In genomic region chr9:10208691-10209069, GRCh38 we compare ENCODE assay signal across 14 cellular contexts.
DNase-seq lines count a peak whose midpoint lies in the region; ATAC-seq, FAIRE-seq and TF ChIP-seq lines count a peak whose summit lies in the region.
"Had no signal": no experiment of that assay in that cellular context is flagged by ENCODE, and none has a peak within 500 bp of the region (broad histone marks: within the 10 kb centered on the region; RNA-seq: fewer than 3 reads in every experiment).

No MANE protein-coding gene starts in this region.

- H3K79me2 ChIP-seq in keratinocyte (ENCODE audit: control insufficient read depth, insufficient read depth, low read length): no peaks in the 10 kb centered on the region

- H2AFZ ChIP-seq in keratinocyte (ENCODE audit: control insufficient read depth, low read length): no peak overlapping the region

- H3K4me1 ChIP-seq in left ventricle myocardium inferior (no peaks in the 10 kb centered on the region), SJCRH30 (no peaks in the 10 kb centered on the region), keratinocyte (ENCODE audit: control insufficient read depth, extremely low read depth, insufficient read depth, low read length) (no peaks in the 10 kb centered on the region), upper lobe of right lung (no peaks in the 10 kb centered on the region)

- intact Hi-C loops in left ventricle myocardium inferior (cut with micrococcal nuclease) (loop anchor here (10.0 kb wide), 1 partner anchor 116 kb away; no protein-coding TSS in a partner anchor), cardiac septum (cut with DNase I) (loop anchor here (10.0 kb wide), 2 partner anchors 64 to 144 kb away; no protein-coding TSS in a partner anchor), upper lobe of right lung (cut with DNase I) (no loop called here)

- DNase-seq in left ventricle myocardium inferior (no peak), cardiac septum (ENCODE audit: low spot score) (no peak), SJCRH30 (no peak), keratinocyte (ENCODE audit: low read depth, low spot score) (no peak), upper lobe of right lung (no peak), foreskin melanocyte (no peak), NCI-H1436 (lab: John Stamatoyannopoulos, UW) (no peak), SHP77 treated with DMSO at 0.1 percent for 48 hours (lab: John Stamatoyannopoulos, UW) (no peak)
- DNase-seq: activated CD8-positive, alpha-beta T cell treated with anti-CD3 and anti-CD28 coated beads for 36 hours; stimulated activated naive B cell treated with anti-CD40 and anti-IgM and Interleukin-4, amounts not matched to agents 10 μg/mL and 1 μg/mL and 100 μg/mL, for 72 hours; T-helper 2 cell had no signal

- H4K20me1 ChIP-seq in keratinocyte (ENCODE audit: control insufficient read depth, extremely low read depth, insufficient read depth, low read length): no peaks in the 10 kb centered on the region

- dilution Hi-C loops in keratinocyte (cut with MboI; ENCODE audit: extremely low pct_ligation_motif_present, low sequenced_read_pairs): no loop called here

- H3K4me3 ChIP-seq in left ventricle myocardium inferior (peak overlapping the region; percentile 60), SJCRH30 (peak overlapping the region; percentile 31), keratinocyte (ENCODE audit: control insufficient read depth in 2 of 3, extremely low read depth in 1 of 3, insufficient read depth in 2 of 3, low read depth in 1 of 3, low read length in 3 of 3) (peak overlapping the region in 2 of 3 experiments; percentile 21 to 63), upper lobe of right lung (peak overlapping the region; percentile 38)

- H3K27me3 ChIP-seq in left ventricle myocardium inferior (ENCODE audit: low read depth) (no peaks in the 10 kb centered on the region), SJCRH30 (no peaks in the 10 kb centered on the region), keratinocyte (ENCODE audit: control insufficient read depth, extremely low read depth, insufficient read depth, low read length) (no peaks in the 10 kb centered on the region), upper lobe of right lung (no peaks in the 10 kb centered on the region)

- no peaks in the 10 kb centered on the region for H3K9me1 ChIP-seq in keratinocyte (ENCODE audit: control insufficient read depth, extremely low read depth, insufficient read depth, low read length)

- H3K27ac ChIP-seq in left ventricle myocardium inferior (replicated peaks) (no peak overlapping the region), SJCRH30 (no peak overlapping the region), keratinocyte (ENCODE audit: control insufficient read depth, insufficient read depth, low read length) (no peak overlapping the region), upper lobe of right lung (no peak overlapping the region)

- FAIRE-seq in keratinocyte (lab: Jason Lieb, UNC): no peak
- FAIRE-seq: G401.6, H54 had no signal

- peak overlapping the region; percentile 58 for H3K4me2 ChIP-seq in keratinocyte (ENCODE audit: control insufficient read depth, extremely low read depth, insufficient read depth, low read depth, low read length)

- ATAC-seq in upper lobe of right lung: no peak
- ATAC-seq: activated CD8-positive, alpha-beta T cell treated with anti-CD3 and anti-CD28 coated beads for 36 hours; activated naive CD4-positive, alpha-beta T cell treated with anti-CD3 and anti-CD28 coated beads, Interleukin-2, amount 50 U/mL, for 72 hours had no signal

- no peak overlapping the region for H3K9ac ChIP-seq in keratinocyte (ENCODE audit: control insufficient read depth, extremely low read depth, insufficient read depth, low read length)

- H3K36me3 ChIP-seq in left ventricle myocardium inferior: no peaks in the 10 kb centered on the region
- no peaks in the 10 kb centered on the region for H3K36me3 ChIP-seq in SJCRH30
- no peaks in the 10 kb centered on the region for H3K36me3 ChIP-seq in keratinocyte (ENCODE audit: control insufficient read depth in 2 of 2, extremely low read depth in 1 of 2, insufficient read depth in 2 of 2, low read length in 2 of 2)
- H3K36me3 ChIP-seq in upper lobe of right lung: no peaks in the 10 kb centered on the region

- H3K9me3 ChIP-seq in left ventricle myocardium inferior (replicated peaks) (no peaks in the 10 kb centered on the region), SJCRH30 (replicated peaks) (no peaks in the 10 kb centered on the region), keratinocyte (ENCODE audit: control insufficient read depth, low read depth, low read length) (no peaks in the 10 kb centered on the region), upper lobe of right lung (no peaks in the 10 kb centered on the region)

- no peak for TF ChIP-seq CTCF in left ventricle myocardium inferior (IDR thresholded peaks at IDR 0.05; ENCODE audit: borderline replicate concordance)
- TF ChIP-seq CTCF in keratinocyte (optimal IDR thresholded peaks at IDR 0.05 in 1 of 3, IDR thresholded peaks at IDR 0.05 in 1 of 3, conservative IDR thresholded peaks at IDR 0.05 in 1 of 3; ENCODE audit: extremely low read depth in 1 of 3, insufficient read depth in 2 of 3, low read length in 3 of 3): no peak
- no peak for TF ChIP-seq CTCF in upper lobe of right lung (IDR thresholded peaks at IDR 0.05)
